In the genomic region with DNA sequence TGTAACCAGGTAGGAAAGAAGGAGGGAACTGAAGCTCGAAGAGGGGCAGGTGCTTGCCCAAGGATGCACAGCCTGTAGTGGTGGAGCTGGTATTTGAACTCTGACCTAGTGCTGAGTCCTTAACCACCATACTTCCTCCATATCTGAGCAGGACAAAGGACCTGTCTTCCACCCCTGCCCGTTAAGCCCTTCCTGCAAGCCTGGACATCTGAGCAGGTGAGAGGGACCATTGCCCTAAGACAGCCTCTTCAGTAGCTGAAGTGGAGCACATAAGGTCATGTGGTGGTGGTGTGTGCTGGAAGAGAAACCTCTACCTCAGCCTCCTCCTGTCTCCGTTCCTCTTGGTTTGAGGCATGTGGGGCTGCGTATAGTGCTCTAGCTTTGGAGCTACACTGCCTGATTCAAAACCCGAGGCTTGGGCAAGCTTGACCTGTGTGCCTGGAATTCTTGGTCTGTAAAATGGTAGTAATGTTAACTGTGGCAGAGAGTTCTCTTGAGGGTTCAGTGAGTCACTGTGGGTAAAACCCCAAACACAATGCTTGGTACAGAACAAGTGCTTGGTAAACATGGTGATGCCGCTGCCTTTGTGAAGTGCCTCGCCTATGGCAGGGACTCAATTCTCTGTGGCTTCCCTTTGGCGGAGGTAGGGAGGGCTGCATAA, we compare ENCODE assay signal across 8 cellular contexts. TPM values are rescaled to one million over a fixed set of nuclear protein-coding genes. Genes with fewer than 3 reads are reported as not detected.
DNase-seq lines count a peak whose midpoint lies in the region; ATAC-seq and TF ChIP-seq lines count a peak whose summit lies in the region.

No MANE protein-coding gene starts in this region.

- H4K20me1 ChIP-seq in osteoblast (ENCODE audit: insufficient read depth, low read length) (peaks cover 41% of the 10 kb centered on the region), OCI-LY7 (ENCODE audit: insufficient read depth, low read length) (no peaks in the 10 kb centered on the region)

- H3K36me3 ChIP-seq in Peyer's patch = no peaks in the 10 kb centered on the region
- H3K36me3 ChIP-seq in osteoblast (ENCODE audit: insufficient read depth, low read length) = peaks cover 5% of the 10 kb centered on the region
- H3K36me3 ChIP-seq in OCI-LY7 (ENCODE audit: insufficient read depth, low read length) = no peaks in the 10 kb centered on the region
- H3K36me3 ChIP-seq in right atrium auricular region = no peaks in the 10 kb centered on the region

- TF ChIP-seq CTCF in HFFc6 (IDR thresholded peaks at IDR 0.05) (no peak), Peyer's patch (IDR thresholded peaks at IDR 0.05) (no peak), osteoblast (IDR thresholded peaks at IDR 0.05; ENCODE audit: extremely low read depth, low read depth, low read length) (no peak), OCI-LY7 (conservative IDR thresholded peaks at IDR 0.05; ENCODE audit: low read length) (no peak), right atrium auricular region (IDR thresholded peaks at IDR 0.05) (no peak)

- TF ChIP-seq POLR2A in Peyer's patch (IDR thresholded peaks at IDR 0.05) = no peak

- H3K9me3 Mint-ChIP-seq in HFFc6 = no peaks in the 10 kb centered on the region
- no peaks in the 10 kb centered on the region for H3K9me3 Mint-ChIP-seq in activated naive CD4-positive, alpha-beta T cell treated with anti-CD3 and anti-CD28 coated beads, Interleukin-2, amount 50 U/mL, for 24 hours

- H3K4me3 ChIP-seq in Peyer's patch (no peak overlapping the region), osteoblast (ENCODE audit: insufficient read depth, low read length) (no peak overlapping the region), OCI-LY7 (ENCODE audit: low read depth, low read length, poor library complexity, severe bottlenecking) (no peak overlapping the region), right atrium auricular region (no peak overlapping the region)

- H3K27me3 ChIP-seq in Peyer's patch (no peaks in the 10 kb centered on the region), osteoblast (ENCODE audit: insufficient read depth, low read length) (no peaks in the 10 kb centered on the region), right atrium auricular region (no peaks in the 10 kb centered on the region)

- peak; percentile 40 for DNase-seq in HFFc6
- peak in 1 of 3 donors; percentile 75 for DNase-seq in Peyer's patch
- DNase-seq in osteoblast (ENCODE audit: insufficient read length, low spot score, missing footprints) = peak; percentile 88
- no peak for DNase-seq in OCI-LY7 (ENCODE audit: low spot score)
- no peak for DNase-seq in head of caudate nucleus
- no peak for DNase-seq in right atrium auricular region (ENCODE audit: low spot score)

- no TSS peak for BruUV-seq in OCI-LY7 (replicated peaks; lab: Mats Ljungman, UMichigan)

- no peaks in the 10 kb centered on the region for H3K9me3 ChIP-seq in Peyer's patch
- H3K9me3 ChIP-seq in osteoblast (ENCODE audit: low read depth, low read length) = no peaks in the 10 kb centered on the region
- H3K9me3 ChIP-seq in OCI-LY7 (ENCODE audit: low read length) = no peaks in the 10 kb centered on the region
- H3K9me3 ChIP-seq in right atrium auricular region = no peaks in the 10 kb centered on the region

- H3K4me2 ChIP-seq in osteoblast (ENCODE audit: insufficient read depth, low read length) (peak overlapping the region; percentile 41), OCI-LY7 (ENCODE audit: low read length) (no peak overlapping the region)

- POLR2A ChIA-PET in OCI-LY7 (lab: Charles Lee) = interaction anchor here (0.8 to 1.5 kb wide), 3 partner anchors 9 to 159 kb away, joined by 3 to 4 read pairs (median 4); a partner anchor contains a TSS

- peak overlapping the region; percentile 25 to 77 (median 50) for H3K27ac ChIP-seq in Peyer's patch
- H3K27ac ChIP-seq in osteoblast (ENCODE audit: low read depth, low read length) = peak overlapping the region; percentile 57
- H3K27ac ChIP-seq in OCI-LY7 (ENCODE audit: low read depth, low read length, poor library complexity, severe bottlenecking) = no peak overlapping the region
- H3K27ac ChIP-seq in right atrium auricular region = no peak overlapping the region

- no peak for ATAC-seq in HG03045 (IDR thresholded peaks at IDR 0.05; ENCODE audit: unreplicated experiment)

- CTCF ChIA-PET in OCI-LY7 (lab: Charles Lee; ENCODE audit: unreplicated experiment) = no interaction called here

- peaks cover 1% of the 10 kb centered on the region; the same call in 1 of the 2 replicates for H3K27me3 Mint-ChIP-seq in HFFc6 (ENCODE audit: insufficient read depth)
- no peaks in the 10 kb centered on the region for H3K27me3 Mint-ChIP-seq in activated naive CD4-positive, alpha-beta T cell treated with anti-CD3 and anti-CD28 coated beads, Interleukin-2, amount 50 U/mL, for 24 hours

- peak overlapping the region; percentile 92 for H3K27ac Mint-ChIP-seq in HFFc6
- H3K27ac Mint-ChIP-seq in activated naive CD4-positive, alpha-beta T cell treated with anti-CD3 and anti-CD28 coated beads, Interleukin-2, amount 50 U/mL, for 24 hours = peak overlapping the region; percentile 87

- H3K4me3 Mint-ChIP-seq in HFFc6 = peak overlapping the region; percentile 32; the same call in 1 of the 2 replicates
- peak overlapping the region; percentile 72 for H3K4me3 Mint-ChIP-seq in activated naive CD4-positive, alpha-beta T cell treated with anti-CD3 and anti-CD28 coated beads, Interleukin-2, amount 50 U/mL, for 24 hours

- H2AFZ ChIP-seq in osteoblast (ENCODE audit: low read length) (no peak overlapping the region), OCI-LY7 (ENCODE audit: low read length) (no peak overlapping the region)

- H3K36me3 Mint-ChIP-seq in HFFc6 (ENCODE audit: low read depth) = peaks cover 35% of the 10 kb centered on the region
- peaks cover 8% of the 10 kb centered on the region for H3K36me3 Mint-ChIP-seq in activated naive CD4-positive, alpha-beta T cell treated with anti-CD3 and anti-CD28 coated beads, Interleukin-2, amount 50 U/mL, for 24 hours

- peaks cover 0 to 33% (median 4%) of the 10 kb centered on the region in 4 donors for H3K4me1 ChIP-seq in Peyer's patch
- peaks cover 47% of the 10 kb centered on the region for H3K4me1 ChIP-seq in osteoblast (ENCODE audit: insufficient read depth, low read length)
- no peaks in the 10 kb centered on the region for H3K4me1 ChIP-seq in OCI-LY7 (ENCODE audit: insufficient read depth, low read length, poor library complexity, severe bottlenecking)
- H3K4me1 ChIP-seq in right atrium auricular region = peaks cover 0 to 34% of the 10 kb centered on the region in 2 donors

- intact Hi-C loops in OCI-LY7 (cut with micrococcal nuclease; ENCODE audit: unreplicated experiment) = no loop called here
- intact Hi-C loops in head of caudate nucleus (cut with DNase I) = no loop called here

- H3K4me1 Mint-ChIP-seq in HFFc6 (ENCODE audit: low read depth) = peaks cover 78% of the 10 kb centered on the region
- peaks cover 63% of the 10 kb centered on the region for H3K4me1 Mint-ChIP-seq in activated naive CD4-positive, alpha-beta T cell treated with anti-CD3 and anti-CD28 coated beads, Interleukin-2, amount 50 U/mL, for 24 hours

- peaks cover 47% of the 10 kb centered on the region for H3K79me2 ChIP-seq in osteoblast (ENCODE audit: insufficient read depth, low read length)
- H3K79me2 ChIP-seq in OCI-LY7 (ENCODE audit: insufficient read depth, low read depth, low read length) = no peaks in the 10 kb centered on the region

- no peaks in the 10 kb centered on the region for H3K9me2 ChIP-seq in OCI-LY7 (ENCODE audit: insufficient read depth, low read length)

RNA-seq across cellular contexts. Expression of a gene that starts 7.4 kb away (rescaled TPM):
- total RNA-seq in HFFc6 (2021; fragmentation: NEBNext Ultra II Directional; extraction: Animal tissue kit (Norgen Biotek cat#: 25700)) = 100 to 1,000 TPM; 129 to 161 (median 157) TPM
- total RNA-seq in Peyer's patch = 10 to 100 TPM; 35.9 to 59.4 (median 46.8) TPM
- 62.2 and 84.0 TPM in 2 replicates for total RNA-seq in osteoblast
- total RNA-seq in OCI-LY7 (2014; rRNA removed; shearing (Covaris generic)) = 6.6 and 7.3 TPM in 2 replicates
- total RNA-seq in OCI-LY7 (2022) = 16.3 and 20.6 TPM in 2 replicates
- 10 to 100 TPM; 13.2 to 18.4 TPM for total RNA-seq in right atrium auricular region

Comparison
In these comparisons a context has a peak if more than half of its experiments do, and no peak if none do; other contexts are left out.
1. DNase-seq: peak in HFFc6 (single experiment) and osteoblast (single experiment); none in OCI-LY7 (single experiment), head of caudate nucleus (0 of 42) and right atrium auricular region (single experiment).
2. H3K27ac ChIP-seq: peak in Peyer's patch (4 of 4) and osteoblast (single experiment); none in OCI-LY7 (single experiment) and right atrium auricular region (0 of 2).